In the genomic region with DNA sequence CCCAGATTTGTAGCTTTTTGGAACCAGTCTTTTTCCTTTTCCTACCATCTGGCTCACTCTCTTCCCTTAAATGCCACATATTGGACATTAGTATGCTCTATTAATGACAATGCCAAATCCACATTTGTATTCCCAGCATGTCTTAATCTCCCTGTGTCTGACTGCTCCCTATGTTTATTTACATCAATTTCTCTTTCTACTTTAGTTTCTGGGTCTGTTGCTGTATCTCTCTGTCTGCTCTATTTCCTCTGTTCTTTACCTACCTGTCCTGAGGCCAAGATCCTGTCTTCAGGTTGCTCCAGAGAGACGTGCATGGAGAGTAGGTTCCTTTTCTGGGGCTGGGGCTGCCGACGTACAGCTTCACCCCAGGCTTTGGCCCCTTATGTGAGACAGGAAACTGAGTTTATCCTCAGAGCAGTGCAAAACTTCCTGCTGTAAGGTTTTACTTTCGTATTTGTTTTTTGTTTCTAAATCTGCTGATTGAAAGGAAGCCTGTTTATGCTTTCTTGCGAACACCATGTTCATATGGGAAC, we compare ENCODE assay signal across 10 cellular contexts. TPM values are rescaled to one million over a fixed set of nuclear protein-coding genes. Genes with fewer than 3 reads are reported as not detected.
A peak's percentile ranks its signal among the peaks of the same experiment; 100 is the strongest.
DNase-seq lines count a peak whose midpoint lies in the region; ATAC-seq and TF ChIP-seq lines count a peak whose summit lies in the region.
"Had no signal": no experiment of that assay in that cellular context is flagged by ENCODE, and none has a peak within 500 bp of the region (broad histone marks: within the 10 kb centered on the region; RNA-seq: fewer than 3 reads in every experiment).

No MANE protein-coding gene starts in this region.

- H3K4me3 ChIP-seq in fibroblast of villous mesenchyme (ENCODE audit: low read depth, low read length): no peak overlapping the region
- no peak overlapping the region for H3K4me3 ChIP-seq in thyroid gland (replicated peaks in 1 of 3)
- H3K4me3 ChIP-seq: SJSA1 had no signal

- intact Hi-C loops in thyroid gland (cut with DNase I): no loop called here

- TF ChIP-seq POLR2A in thyroid gland (IDR thresholded peaks at IDR 0.05): no peak

- no peaks in the 10 kb centered on the region for H3K9me3 ChIP-seq in thyroid gland
- H3K9me3 ChIP-seq: SJSA1 had no signal

- ATAC-seq in GM18909 (IDR thresholded peaks at IDR 0.05; ENCODE audit: poor library complexity, unreplicated experiment): peak; percentile 88
- ATAC-seq in HG02970 (IDR thresholded peaks at IDR 0.05; ENCODE audit: low FRiP score, unreplicated experiment): peak; percentile 77
- ATAC-seq in activated CD4-positive, CD25-positive, alpha-beta regulatory T cell treated with anti-CD3 and anti-CD28 coated beads, Interleukin-2, amount 50 U/mL, for 24 hours: peak; percentile 74 to 77

- H3K27me3 ChIP-seq in thyroid gland: no peaks in the 10 kb centered on the region
- H3K27me3 ChIP-seq: SJSA1 had no signal

- peak; percentile 10 for DNase-seq in fibroblast of villous mesenchyme (ENCODE audit: low read depth)
- no peak for DNase-seq in thyroid gland
- no peak for DNase-seq in NCI-H2081 (lab: John Stamatoyannopoulos, UW)
- DNase-seq in GF-D8 (lab: John Stamatoyannopoulos, UW): no peak
- no peak for DNase-seq in superior temporal gyrus (ENCODE audit: extremely low spot score)

- TF ChIP-seq CTCF in fibroblast of villous mesenchyme (IDR thresholded peaks at IDR 0.05; ENCODE audit: insufficient read depth, low read depth, low read length) (no peak), thyroid gland (IDR thresholded peaks at IDR 0.05) (no peak)

- no peaks in the 10 kb centered on the region for H3K36me3 ChIP-seq in thyroid gland
- H3K36me3 ChIP-seq: SJSA1 had no signal

- WGBS in thyroid gland, 2 donors: 58 to 79% methylated on average over 5 of the region's 5 CpGs

- H3K27ac ChIP-seq in thyroid gland: peak overlapping the region; percentile 19 to 58 (median 43)
- H3K27ac ChIP-seq: SJSA1 had no signal

- H3K4me1 ChIP-seq in thyroid gland: no peaks in the 10 kb centered on the region
- H3K4me1 ChIP-seq: SJSA1 had no signal

RNA-seq across cellular contexts. Expression of a gene that starts 25.6 kb away (rescaled TPM):
- total RNA-seq in fibroblast of villous mesenchyme: under 0.01 and 0.32 TPM in 2 replicates
- total RNA-seq in thyroid gland: under 1 TPM; 0.11 to 0.92 (median 0.34) TPM
- total RNA-seq: SJSA1 had no signal

RNA-seq across cellular contexts. Expression of a gene that starts 36.7 kb away (rescaled TPM):
- not detected in 2 replicates for total RNA-seq in fibroblast of villous mesenchyme
- total RNA-seq in thyroid gland: not detected
- total RNA-seq: kidney epithelial cell, SJSA1 had no signal

RNA-seq across cellular contexts. Expression of a gene that starts 53.3 kb away (rescaled TPM):
- total RNA-seq in fibroblast of villous mesenchyme (0.32 and 0.43 TPM in 2 replicates), thyroid gland (under 1 TPM; 0.27 to 0.92 (median 0.67) TPM)
- total RNA-seq: kidney epithelial cell, SJSA1 had no signal
